ENCODE assay signal across 13 cellular contexts in genomic region chr16:85891033-85891775, GRCh38. TPM values are rescaled to one million over a fixed set of nuclear protein-coding genes. Genes with fewer than 3 reads are reported as not detected.
DNase-seq lines count a peak whose midpoint lies in the region; TF ChIP-seq lines count a peak whose summit lies in the region.
"Had no signal": no experiment of that assay in that cellular context is flagged by ENCODE, and none has a peak within 500 bp of the region (broad histone marks: within the 10 kb centered on the region; RNA-seq: fewer than 3 reads in every experiment).

No MANE protein-coding gene starts in this region.

- DNase-seq in NCI-H748 (lab: John Stamatoyannopoulos, UW; ENCODE audit: unreplicated experiment) (peak; percentile 36), NCI-H748 treated with DMSO at 0.1 percent for 48 hours (lab: John Stamatoyannopoulos, UW) (no peak), NCI-H2196 treated with DMSO at 0.1 percent for 48 hours (lab: John Stamatoyannopoulos, UW; ENCODE audit: unreplicated experiment) (peak; percentile 4), epithelial cell of prostate (ENCODE audit: low read depth, low spot score) (peak; percentile 52), NCI-H1417 treated with DMSO at 0.1 percent for 48 hours (lab: John Stamatoyannopoulos, UW) (no peak), G401 (ENCODE audit: low spot score) (no peak), GM13976 (ENCODE audit: low spot score) (no peak)
- peak; percentile 20 for DNase-seq in stimulated activated CD8-positive, alpha-beta memory T cell treated with anti-CD3 and anti-CD28 coated beads, Interleukin-4, amount 100 ng/mL, for 48 hours
- DNase-seq: adrenal gland; DMS53; effector CD8-positive, alpha-beta T cell; stimulated activated CD4-positive, alpha-beta T cell treated with anti-CD3 and anti-CD28 coated beads, Interleukin-4, amount 100 ng/mL, for 4 hours had no signal

- H3K27ac ChIP-seq in epithelial cell of prostate: no peak overlapping the region
- H3K27ac ChIP-seq: adrenal gland had no signal

- TF ChIP-seq CTCF in GM13976 (IDR thresholded peaks at IDR 0.05; ENCODE audit: borderline replicate concordance, control extremely low read depth, extremely low read depth, insufficient read depth, missing control alignments): no peak

- in situ Hi-C loops in G401 (cut with HindIII; ENCODE audit: low sequenced_read_pairs): no loop called here
- in situ Hi-C loops in GM13976 (cut with MboI; ENCODE audit: low sequenced_read_pairs, unreplicated experiment): loop anchor here (5.0 kb wide), 1 partner anchor 69 kb away; no protein-coding TSS in a partner anchor

RNA-seq across cellular contexts. Expression of gene IRF8, which starts 7.8 kb away (rescaled TPM):
- not detected in 2 replicates for total RNA-seq in G401 (2014; rRNA removed; shearing (Covaris generic))
- total RNA-seq: pulmonary artery endothelial cell had no signal

Comparison
In these comparisons a context has a peak if more than half of its experiments do, and no peak if none do; other contexts are left out.
1. DNase-seq: peak in NCI-H748 (single experiment), NCI-H2196 treated with DMSO at 0.1 percent for 48 hours (single experiment), epithelial cell of prostate (single experiment) and stimulated activated CD8-positive, alpha-beta memory T cell treated with anti-CD3 and anti-CD28 coated beads, Interleukin-4, amount 100 ng/mL, for 48 hours (single experiment); none in NCI-H748 treated with DMSO at 0.1 percent for 48 hours (single experiment), NCI-H1417 treated with DMSO at 0.1 percent for 48 hours (single experiment), G401 (single experiment) and GM13976 (single experiment).